Comparison of ENCODE assay signal across 12 cellular contexts in the genomic region with DNA sequence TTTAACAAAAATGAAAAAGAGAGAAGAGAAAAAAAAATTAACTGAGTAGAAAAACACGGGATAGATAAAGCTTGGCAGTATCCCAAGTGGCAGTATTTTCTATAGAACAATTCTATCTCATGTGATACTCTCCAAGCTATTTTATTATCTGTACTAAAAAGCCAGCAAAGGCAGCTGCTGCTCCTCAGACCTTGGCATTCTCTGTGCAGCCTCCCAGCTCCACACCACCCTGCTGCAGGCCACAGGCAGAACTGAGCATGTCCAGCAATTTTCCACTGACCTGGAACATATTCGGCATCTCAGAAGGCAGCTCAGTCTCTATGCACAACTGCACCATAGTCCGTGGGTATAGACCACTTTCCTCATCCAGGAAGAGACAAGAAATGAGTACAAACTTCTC.
DNase-seq lines count a peak whose midpoint lies in the region; ATAC-seq and TF ChIP-seq lines count a peak whose summit lies in the region.
"Had no signal": no experiment of that assay in that cellular context is flagged by ENCODE, and none has a peak within 500 bp of the region (broad histone marks: within the 10 kb centered on the region; RNA-seq: fewer than 3 reads in every experiment).

No MANE protein-coding gene starts in this region.

- no peak overlapping the region for H3K4ac ChIP-seq in mesenchymal stem cell (ENCODE audit: low read depth in 1 of 2, low read length in 2 of 2)

- H3K27me3 ChIP-seq in mesenchymal stem cell (ENCODE audit: control insufficient read depth in 1 of 2, insufficient read depth in 1 of 2, low read length in 2 of 2) = peaks cover 0 to 3% of the 10 kb centered on the region in 2 experiments
- H3K27me3 ChIP-seq in vagina = no peaks in the 10 kb centered on the region

- H3K4me3 ChIP-seq in mesenchymal stem cell (ENCODE audit: insufficient read depth in 1 of 2, low read depth in 1 of 2, low read length in 2 of 2) (no peak overlapping the region), vagina (no peak overlapping the region)

- H3K9me3 Mint-ChIP-seq in brain = peaks cover 0 to 4% (median 0%) of the 10 kb centered on the region in 5 experiments

- H3K14ac ChIP-seq in mesenchymal stem cell (ENCODE audit: low read length in 2 of 2) = no peak overlapping the region

- intact Hi-C loops in vagina (cut with DNase I) = no loop called here

- H3K36me3 ChIP-seq in mesenchymal stem cell (ENCODE audit: control insufficient read depth in 1 of 2, insufficient read depth in 2 of 2, low read depth in 1 of 2, low read length in 2 of 2) = no peaks in the 10 kb centered on the region
- no peaks in the 10 kb centered on the region for H3K36me3 ChIP-seq in vagina

- no peak overlapping the region for H3K9ac ChIP-seq in mesenchymal stem cell (ENCODE audit: low read length)
- H3K9ac ChIP-seq: KMS-11 had no signal

- peaks cover 35% of the 10 kb centered on the region for H3K4me1 Mint-ChIP-seq in brain

- H2AFZ ChIP-seq in mesenchymal stem cell (ENCODE audit: low read depth, low read length) = no peak overlapping the region

- H3K27me3 Mint-ChIP-seq in brain = no peaks in the 10 kb centered on the region

- H3K4me1 ChIP-seq in mesenchymal stem cell (ENCODE audit: control insufficient read depth, insufficient read depth, low read depth, low read length) = peaks cover 2% of the 10 kb centered on the region
- peaks cover 4% of the 10 kb centered on the region for H3K4me1 ChIP-seq in vagina

- H2AK5ac ChIP-seq in mesenchymal stem cell (ENCODE audit: low read length, severe bottlenecking) = no peak overlapping the region

- no peaks in the 10 kb centered on the region for H3K36me3 Mint-ChIP-seq in brain

- 81% methylated on average over 3 of the region's 3 CpGs for WGBS in mesenchymal stem cell

- no peak overlapping the region for H3K4me2 ChIP-seq in mesenchymal stem cell (ENCODE audit: low read length, poor library complexity, severe bottlenecking)
- H3K4me2 ChIP-seq: KMS-11 had no signal

- peak overlapping the region; percentile 45 for H3K27ac ChIP-seq in mesenchymal stem cell (ENCODE audit: low read length, poor library complexity, severe bottlenecking)
- H3K27ac ChIP-seq in vagina = peak overlapping the region; percentile 62
- H3K27ac ChIP-seq: KMS-11 had no signal

- no peak overlapping the region for H3K4me3 Mint-ChIP-seq in brain

- H2BK15ac ChIP-seq in mesenchymal stem cell (ENCODE audit: low read depth, poor library complexity, severe bottlenecking) = no peak overlapping the region

- DNase-seq in NCI-H510A treated with DMSO at 0.1 percent for 48 hours (lab: John Stamatoyannopoulos, UW) (peak; percentile 3), NCI-H510A (lab: John Stamatoyannopoulos, UW) (no peak), mesenchymal stem cell (no peak), vagina (ENCODE audit: extremely low spot score in 2 of 2) (no peak), AML-193 (lab: John Stamatoyannopoulos, UW) (no peak), GOT3 (lab: John Stamatoyannopoulos, UW) (no peak)
- DNase-seq: activated gamma-delta T cell treated with Interleukin-2 at 50 U/mL for 16 hours, cortex of kidney, NCI-H774 had no signal

- H2BK120ac ChIP-seq in mesenchymal stem cell (ENCODE audit: low read depth, low read length) = no peak overlapping the region

- H3K9me3 ChIP-seq in mesenchymal stem cell (ENCODE audit: control insufficient read depth, low read length) (no peaks in the 10 kb centered on the region), vagina (no peaks in the 10 kb centered on the region)

- no peak overlapping the region for H2BK5ac ChIP-seq in mesenchymal stem cell (ENCODE audit: low read depth, low read length, poor library complexity, severe bottlenecking)

- no peaks in the 10 kb centered on the region for H3K79me1 ChIP-seq in mesenchymal stem cell (replicated peaks; ENCODE audit: low read length, poor library complexity, severe bottlenecking)

- H2BK12ac ChIP-seq in mesenchymal stem cell (ENCODE audit: low read length in 2 of 2) = no peak overlapping the region

- no peak overlapping the region for H3K18ac ChIP-seq in mesenchymal stem cell (ENCODE audit: low read depth in 1 of 2, low read length in 2 of 2)

- peak overlapping the region in 4 of 5 experiments; percentile 23 to 87 (median 79) for H3K27ac Mint-ChIP-seq in brain

- no peak overlapping the region for H4K8ac ChIP-seq in mesenchymal stem cell (ENCODE audit: low read length)

- TF ChIP-seq CTCF in brain (conservative IDR thresholded peaks at IDR 0.05) (no peak), vagina (IDR thresholded peaks at IDR 0.05) (no peak)

- no peak overlapping the region for H3K23ac ChIP-seq in mesenchymal stem cell (ENCODE audit: low read length in 2 of 2)

- ATAC-seq in HG02610 (IDR thresholded peaks at IDR 0.05; ENCODE audit: unreplicated experiment) = no peak

- H4K91ac ChIP-seq in mesenchymal stem cell (ENCODE audit: low read length) = no peak overlapping the region

- no peak for TF ChIP-seq POLR2A in vagina (IDR thresholded peaks at IDR 0.05)
